In the genomic region with DNA sequence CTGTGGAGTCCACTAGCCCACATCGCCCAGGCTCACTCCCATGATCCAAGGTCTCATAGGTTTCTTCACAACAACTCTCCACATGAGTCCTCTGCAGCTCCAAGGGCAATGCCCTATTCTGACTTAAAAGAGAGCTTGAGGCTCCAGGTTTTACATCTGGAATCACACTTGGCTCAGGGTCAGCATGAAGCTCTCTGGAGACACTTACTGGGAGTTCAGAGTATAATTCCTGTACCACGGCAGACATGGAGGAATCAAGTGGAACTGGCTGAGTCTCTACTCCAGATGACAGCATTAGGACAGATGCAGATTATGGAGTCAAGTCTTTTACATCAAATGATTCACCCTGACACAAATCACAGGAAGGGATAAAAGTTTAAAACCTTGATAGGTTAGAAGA, we compare ENCODE assay signal across 1 cellular context.
TF ChIP-seq lines count a peak whose summit lies in the region.

No MANE protein-coding gene starts in this region.

TF ChIP-seq in GM23338, 12 proteins besides CTCF, POLR2A, EP300 and RAD21 (continued from another document):
- TF ChIP-seq, protein P1, sequence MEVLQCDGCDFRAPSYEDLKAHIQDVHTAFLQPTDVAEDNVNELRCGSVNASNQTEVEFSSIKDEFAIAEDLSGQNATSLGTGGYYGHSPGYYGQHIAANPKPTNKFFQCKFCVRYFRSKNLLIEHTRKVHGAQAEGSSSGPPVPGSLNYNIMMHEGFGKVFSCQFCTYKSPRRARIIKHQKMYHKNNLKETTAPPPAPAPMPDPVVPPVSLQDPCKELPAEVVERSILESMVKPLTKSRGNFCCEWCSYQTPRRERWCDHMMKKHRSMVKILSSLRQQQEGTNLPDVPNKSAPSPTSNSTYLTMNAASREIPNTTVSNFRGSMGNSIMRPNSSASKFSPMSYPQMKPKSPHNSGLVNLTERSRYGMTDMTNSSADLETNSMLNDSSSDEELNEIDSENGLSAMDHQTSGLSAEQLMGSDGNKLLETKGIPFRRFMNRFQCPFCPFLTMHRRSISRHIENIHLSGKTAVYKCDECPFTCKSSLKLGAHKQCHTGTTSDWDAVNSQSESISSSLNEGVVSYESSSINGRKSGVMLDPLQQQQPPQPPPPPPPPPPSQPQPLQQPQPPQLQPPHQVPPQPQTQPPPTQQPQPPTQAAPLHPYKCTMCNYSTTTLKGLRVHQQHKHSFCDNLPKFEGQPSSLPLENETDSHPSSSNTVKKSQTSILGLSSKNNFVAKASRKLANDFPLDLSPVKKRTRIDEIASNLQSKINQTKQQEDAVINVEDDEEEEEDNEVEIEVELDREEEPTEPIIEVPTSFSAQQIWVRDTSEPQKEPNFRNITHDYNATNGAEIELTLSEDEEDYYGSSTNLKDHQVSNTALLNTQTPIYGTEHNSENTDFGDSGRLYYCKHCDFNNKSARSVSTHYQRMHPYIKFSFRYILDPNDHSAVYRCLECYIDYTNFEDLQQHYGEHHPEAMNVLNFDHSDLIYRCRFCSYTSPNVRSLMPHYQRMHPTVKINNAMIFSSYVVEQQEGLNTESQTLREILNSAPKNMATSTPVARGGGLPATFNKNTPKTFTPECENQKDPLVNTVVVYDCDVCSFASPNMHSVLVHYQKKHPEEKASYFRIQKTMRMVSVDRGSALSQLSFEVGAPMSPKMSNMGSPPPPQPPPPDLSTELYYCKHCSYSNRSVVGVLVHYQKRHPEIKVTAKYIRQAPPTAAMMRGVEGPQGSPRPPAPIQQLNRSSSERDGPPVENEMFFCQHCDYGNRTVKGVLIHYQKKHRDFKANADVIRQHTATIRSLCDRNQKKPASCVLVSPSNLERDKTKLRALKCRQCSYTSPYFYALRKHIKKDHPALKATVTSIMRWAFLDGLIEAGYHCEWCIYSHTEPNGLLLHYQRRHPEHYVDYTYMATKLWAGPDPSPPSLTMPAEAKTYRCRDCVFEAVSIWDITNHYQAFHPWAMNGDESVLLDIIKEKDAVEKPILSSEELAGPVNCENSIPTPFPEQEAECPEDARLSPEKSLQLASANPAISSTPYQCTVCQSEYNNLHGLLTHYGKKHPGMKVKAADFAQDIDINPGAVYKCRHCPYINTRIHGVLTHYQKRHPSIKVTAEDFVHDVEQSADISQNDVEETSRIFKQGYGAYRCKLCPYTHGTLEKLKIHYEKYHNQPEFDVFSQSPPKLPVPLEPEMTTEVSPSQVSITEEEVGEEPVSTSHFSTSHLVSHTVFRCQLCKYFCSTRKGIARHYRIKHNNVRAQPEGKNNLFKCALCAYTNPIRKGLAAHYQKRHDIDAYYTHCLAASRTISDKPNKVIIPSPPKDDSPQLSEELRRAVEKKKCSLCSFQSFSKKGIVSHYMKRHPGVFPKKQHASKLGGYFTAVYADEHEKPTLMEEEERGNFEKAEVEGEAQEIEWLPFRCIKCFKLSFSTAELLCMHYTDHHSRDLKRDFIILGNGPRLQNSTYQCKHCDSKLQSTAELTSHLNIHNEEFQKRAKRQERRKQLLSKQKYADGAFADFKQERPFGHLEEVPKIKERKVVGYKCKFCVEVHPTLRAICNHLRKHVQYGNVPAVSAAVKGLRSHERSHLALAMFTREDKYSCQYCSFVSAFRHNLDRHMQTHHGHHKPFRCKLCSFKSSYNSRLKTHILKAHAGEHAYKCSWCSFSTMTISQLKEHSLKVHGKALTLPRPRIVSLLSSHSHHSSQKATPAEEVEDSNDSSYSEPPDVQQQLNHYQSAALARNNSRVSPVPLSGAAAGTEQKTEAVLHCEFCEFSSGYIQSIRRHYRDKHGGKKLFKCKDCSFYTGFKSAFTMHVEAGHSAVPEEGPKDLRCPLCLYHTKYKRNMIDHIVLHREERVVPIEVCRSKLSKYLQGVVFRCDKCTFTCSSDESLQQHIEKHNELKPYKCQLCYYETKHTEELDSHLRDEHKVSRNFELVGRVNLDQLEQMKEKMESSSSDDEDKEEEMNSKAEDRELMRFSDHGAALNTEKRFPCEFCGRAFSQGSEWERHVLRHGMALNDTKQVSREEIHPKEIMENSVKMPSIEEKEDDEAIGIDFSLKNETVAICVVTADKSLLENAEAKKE (CRISPR knock-in tag; IDR thresholded peaks at IDR 0.05), result no peak
- TF ChIP-seq NANOG (IDR thresholded peaks at IDR 0.05; ENCODE audit: borderline replicate concordance) (no peak), EZH2phosphoT487 (IDR thresholded peaks at IDR 0.05; ENCODE audit: unreplicated experiment) (no peak), CREB1 (CRISPR knock-in tag; IDR thresholded peaks at IDR 0.05; ENCODE audit: low read depth) (no peak), EZH2 (IDR thresholded peaks at IDR 0.05; ENCODE audit: low read depth, unreplicated experiment) (no peak), ZNF331 (CRISPR knock-in tag; IDR thresholded peaks at IDR 0.05; ENCODE audit: low read depth) (no peak), POLR2AphosphoS5 (IDR thresholded peaks at IDR 0.05; ENCODE audit: low read depth) (no peak)
- TF ChIP-seq, protein P2, sequence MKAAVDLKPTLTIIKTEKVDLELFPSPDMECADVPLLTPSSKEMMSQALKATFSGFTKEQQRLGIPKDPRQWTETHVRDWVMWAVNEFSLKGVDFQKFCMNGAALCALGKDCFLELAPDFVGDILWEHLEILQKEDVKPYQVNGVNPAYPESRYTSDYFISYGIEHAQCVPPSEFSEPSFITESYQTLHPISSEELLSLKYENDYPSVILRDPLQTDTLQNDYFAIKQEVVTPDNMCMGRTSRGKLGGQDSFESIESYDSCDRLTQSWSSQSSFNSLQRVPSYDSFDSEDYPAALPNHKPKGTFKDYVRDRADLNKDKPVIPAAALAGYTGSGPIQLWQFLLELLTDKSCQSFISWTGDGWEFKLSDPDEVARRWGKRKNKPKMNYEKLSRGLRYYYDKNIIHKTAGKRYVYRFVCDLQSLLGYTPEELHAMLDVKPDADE (IDR thresholded peaks at IDR 0.05), result no peak
